10 cellular contexts compared by ENCODE assay signal in the genomic region with DNA sequence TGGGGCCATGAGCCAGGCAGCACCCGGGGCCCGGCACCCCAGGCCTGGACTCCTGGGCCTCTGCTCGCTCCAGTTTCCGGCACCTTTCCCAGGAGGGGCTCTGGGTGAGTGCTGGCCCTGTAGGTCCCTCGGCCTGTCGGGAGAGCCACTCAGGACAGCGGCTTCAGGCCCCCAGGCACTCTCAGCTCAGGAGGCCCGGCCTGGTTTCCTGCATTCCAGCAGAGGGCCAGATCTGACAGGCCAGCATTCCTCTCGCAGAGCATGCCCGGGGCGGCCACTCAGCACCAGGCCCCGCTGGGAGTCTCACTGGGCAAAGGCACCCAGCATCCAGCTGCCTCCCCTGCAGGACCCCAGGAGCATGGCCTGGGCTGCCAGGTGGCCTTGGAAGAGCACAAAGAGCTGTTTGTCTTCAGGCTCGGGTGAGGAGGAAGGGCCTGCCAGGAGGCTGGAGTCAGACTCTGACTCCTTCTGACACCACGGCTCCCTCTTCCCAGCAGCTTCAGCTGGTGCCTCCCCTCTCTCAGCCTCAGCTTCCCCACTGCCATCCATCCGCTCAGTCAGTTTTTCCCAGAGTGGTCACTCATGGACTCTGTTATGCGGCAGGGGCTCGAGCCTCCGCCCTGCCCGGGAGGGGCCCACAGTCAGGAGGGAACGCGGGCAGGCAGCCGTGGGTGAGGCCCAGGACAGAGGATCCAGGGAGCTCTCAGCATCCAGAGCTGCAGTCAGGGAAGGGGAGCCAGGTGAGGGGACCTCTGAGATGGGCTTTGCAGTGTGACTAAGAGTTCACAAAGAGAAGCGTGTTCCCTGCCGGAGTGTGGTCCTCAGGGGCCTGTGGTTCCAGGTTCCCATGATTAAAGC. TPM values are rescaled to one million over a fixed set of nuclear protein-coding genes. Genes with fewer than 3 reads are reported as not detected.
DNase-seq lines count a peak whose midpoint lies in the region; ATAC-seq and TF ChIP-seq lines count a peak whose summit lies in the region.
"Had no signal": no experiment of that assay in that cellular context is flagged by ENCODE, and none has a peak within 500 bp of the region (broad histone marks: within the 10 kb centered on the region; RNA-seq: fewer than 3 reads in every experiment).

No MANE protein-coding gene starts in this region.

- H3K36me3 Mint-ChIP-seq in chondrocyte (ENCODE audit: low read depth), result no peaks in the 10 kb centered on the region

- H3K27ac ChIP-seq in right lobe of liver, result no peak overlapping the region
- H3K27ac ChIP-seq: esophagus squamous epithelium had no signal

- H3K4me3 ChIP-seq in right lobe of liver, result no peak overlapping the region
- H3K4me3 ChIP-seq: esophagus squamous epithelium had no signal

- H3K9me3 Mint-ChIP-seq in chondrocyte (ENCODE audit: low read depth), result no peaks in the 10 kb centered on the region

- H3K9me3 ChIP-seq in right lobe of liver, result no peaks in the 10 kb centered on the region
- H3K9me3 ChIP-seq: esophagus squamous epithelium had no signal

- no peaks in the 10 kb centered on the region for H3K4me1 ChIP-seq in right lobe of liver

- TF ChIP-seq POLR2A in right lobe of liver (IDR thresholded peaks at IDR 0.05), result no peak

- H3K4me3 Mint-ChIP-seq in chondrocyte (ENCODE audit: unreplicated experiment), result no peak overlapping the region

- TF ChIP-seq CTCF in chondrocyte (IDR thresholded peaks at IDR 0.05) (peak; percentile 30), right lobe of liver (IDR thresholded peaks at IDR 0.05) (no peak)

- WGBS in right lobe of liver (ENCODE audit: insufficient coverage, low coverage, low lambda C conversion rate, missing lambda C conversion rate), result 100% methylated on average over 7 of the region's 24 CpGs

- intact Hi-C loops in right lobe of liver (cut with DNase I), result no loop called here

- no peaks in the 10 kb centered on the region for H3K27me3 ChIP-seq in right lobe of liver
- H3K27me3 ChIP-seq: esophagus squamous epithelium had no signal

- no peak for ATAC-seq in activated CD4-positive, CD25-positive, alpha-beta regulatory T cell treated with anti-CD3 and anti-CD28 coated beads, Interleukin-2, amount 50 U/mL, for 24 hours
- ATAC-seq in right lobe of liver (no peak), GM18909 (IDR thresholded peaks at IDR 0.05; ENCODE audit: poor library complexity, unreplicated experiment) (no peak), HG02973 (IDR thresholded peaks at IDR 0.05; ENCODE audit: unreplicated experiment) (no peak)

- H3K4me1 Mint-ChIP-seq in chondrocyte (ENCODE audit: low read depth), result peaks cover 26% of the 10 kb centered on the region

- DNase-seq in activated CD4-positive, CD25-positive, alpha-beta regulatory T cell treated with anti-CD3 and anti-CD28 coated beads, Interleukin-2, amount 50 U/mL, for 72 hours, result peak; percentile 29
- DNase-seq in chondrocyte (ENCODE audit: low spot score) (peak; percentile 83), right lobe of liver (peak; percentile 9 to 48 (median 42)), superior temporal gyrus (ENCODE audit: extremely low spot score) (peak; percentile 63), COR-L47 (lab: John Stamatoyannopoulos, UW) (no peak)
- DNase-seq: esophagus squamous epithelium, NCI-H2171 treated with DMSO at 0.1 percent for 48 hours had no signal

- H3K27me3 Mint-ChIP-seq in chondrocyte (ENCODE audit: low read depth), result no peaks in the 10 kb centered on the region

- no peaks in the 10 kb centered on the region for H3K36me3 ChIP-seq in right lobe of liver
- H3K36me3 ChIP-seq: esophagus squamous epithelium had no signal

- no peak overlapping the region for H3K27ac Mint-ChIP-seq in chondrocyte (ENCODE audit: unreplicated experiment)

RNA-seq across cellular contexts. Expression of gene WNT9A, which starts 51.7 kb away (rescaled TPM):
- total RNA-seq in chondrocyte (2.5 to 4.2 TPM (median 2.7 TPM) in 3 replicates), right lobe of liver (under 1 TPM in 5 of 6 experiments, not detected in 1; 0.09 to 0.19 (median 0.10) TPM)
